ENCODE assay signal across 2 cellular contexts in the genomic region with DNA sequence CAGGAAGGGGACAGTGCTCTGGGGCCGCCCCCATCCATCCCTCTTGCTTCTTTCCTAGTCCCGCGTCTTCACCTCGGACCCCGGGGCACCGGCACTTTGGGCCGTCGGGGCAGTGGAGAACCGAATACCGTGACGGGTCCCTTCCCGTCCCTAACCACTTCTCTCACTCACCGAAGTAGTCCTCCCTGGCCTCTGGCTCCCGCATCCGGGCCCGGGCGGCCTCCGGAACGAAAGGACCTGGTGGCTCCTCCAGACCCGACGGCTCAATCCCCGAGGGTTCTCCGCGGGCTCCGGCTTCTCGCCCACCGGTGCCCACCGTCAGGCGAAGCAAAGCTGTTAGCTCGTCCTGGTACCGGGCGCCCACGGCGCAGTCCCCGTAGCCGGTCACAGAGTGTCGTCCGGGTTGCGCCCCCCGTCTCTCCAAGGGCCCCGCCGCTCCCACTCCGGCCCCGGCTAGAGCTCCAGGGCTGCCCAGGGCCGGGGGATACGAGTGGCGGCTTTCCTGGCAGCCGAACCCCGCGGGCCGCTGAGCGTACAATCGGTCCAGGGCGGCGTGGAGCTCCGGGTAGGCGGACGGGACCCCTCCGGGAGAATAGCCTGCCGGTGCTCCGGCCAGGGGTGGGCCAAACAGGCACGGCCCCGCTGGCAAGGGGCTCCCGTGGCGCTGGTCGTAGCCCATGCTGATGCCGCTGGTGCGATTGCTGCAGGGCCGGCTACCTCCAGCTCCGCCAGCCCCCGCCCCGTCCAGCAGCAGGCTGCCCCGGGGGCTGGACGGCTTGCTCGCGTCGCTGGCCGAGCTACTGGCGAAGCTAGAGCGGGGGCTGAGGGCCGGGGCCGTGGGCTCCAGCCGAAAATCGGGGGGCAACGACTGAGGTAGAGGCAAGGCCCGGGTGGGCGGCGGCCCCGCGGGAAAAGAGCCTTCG.
TF ChIP-seq lines count a peak whose summit lies in the region.

No MANE protein-coding gene starts in this region.

TF ChIP-seq in GM23338, 12 proteins besides CTCF, POLR2A, EP300 and RAD21 (continued from another document):
- TF ChIP-seq EZH2 (IDR thresholded peaks at IDR 0.05; ENCODE audit: low read depth, unreplicated experiment) (no peak), ZNF462 (CRISPR knock-in tag; IDR thresholded peaks at IDR 0.05) (no peak)
- TF ChIP-seq, protein P1, sequence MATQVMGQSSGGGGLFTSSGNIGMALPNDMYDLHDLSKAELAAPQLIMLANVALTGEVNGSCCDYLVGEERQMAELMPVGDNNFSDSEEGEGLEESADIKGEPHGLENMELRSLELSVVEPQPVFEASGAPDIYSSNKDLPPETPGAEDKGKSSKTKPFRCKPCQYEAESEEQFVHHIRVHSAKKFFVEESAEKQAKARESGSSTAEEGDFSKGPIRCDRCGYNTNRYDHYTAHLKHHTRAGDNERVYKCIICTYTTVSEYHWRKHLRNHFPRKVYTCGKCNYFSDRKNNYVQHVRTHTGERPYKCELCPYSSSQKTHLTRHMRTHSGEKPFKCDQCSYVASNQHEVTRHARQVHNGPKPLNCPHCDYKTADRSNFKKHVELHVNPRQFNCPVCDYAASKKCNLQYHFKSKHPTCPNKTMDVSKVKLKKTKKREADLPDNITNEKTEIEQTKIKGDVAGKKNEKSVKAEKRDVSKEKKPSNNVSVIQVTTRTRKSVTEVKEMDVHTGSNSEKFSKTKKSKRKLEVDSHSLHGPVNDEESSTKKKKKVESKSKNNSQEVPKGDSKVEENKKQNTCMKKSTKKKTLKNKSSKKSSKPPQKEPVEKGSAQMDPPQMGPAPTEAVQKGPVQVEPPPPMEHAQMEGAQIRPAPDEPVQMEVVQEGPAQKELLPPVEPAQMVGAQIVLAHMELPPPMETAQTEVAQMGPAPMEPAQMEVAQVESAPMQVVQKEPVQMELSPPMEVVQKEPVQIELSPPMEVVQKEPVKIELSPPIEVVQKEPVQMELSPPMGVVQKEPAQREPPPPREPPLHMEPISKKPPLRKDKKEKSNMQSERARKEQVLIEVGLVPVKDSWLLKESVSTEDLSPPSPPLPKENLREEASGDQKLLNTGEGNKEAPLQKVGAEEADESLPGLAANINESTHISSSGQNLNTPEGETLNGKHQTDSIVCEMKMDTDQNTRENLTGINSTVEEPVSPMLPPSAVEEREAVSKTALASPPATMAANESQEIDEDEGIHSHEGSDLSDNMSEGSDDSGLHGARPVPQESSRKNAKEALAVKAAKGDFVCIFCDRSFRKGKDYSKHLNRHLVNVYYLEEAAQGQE (IDR thresholded peaks at IDR 0.05; ENCODE audit: unreplicated experiment) = no peak

TF ChIP-seq in WTC11, 78 proteins besides CTCF, POLR2A, EP300 and RAD21 (continued from another document and continues in another):
- TF ChIP-seq, protein P2, sequence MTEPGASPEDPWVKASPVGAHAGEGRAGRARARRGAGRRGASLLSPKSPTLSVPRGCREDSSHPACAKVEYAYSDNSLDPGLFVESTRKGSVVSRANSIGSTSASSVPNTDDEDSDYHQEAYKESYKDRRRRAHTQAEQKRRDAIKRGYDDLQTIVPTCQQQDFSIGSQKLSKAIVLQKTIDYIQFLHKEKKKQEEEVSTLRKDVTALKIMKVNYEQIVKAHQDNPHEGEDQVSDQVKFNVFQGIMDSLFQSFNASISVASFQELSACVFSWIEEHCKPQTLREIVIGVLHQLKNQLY (CRISPR knock-in tag; IDR thresholded peaks at IDR 0.05) = no peak
- TF ChIP-seq SP1 (CRISPR knock-in tag; conservative IDR thresholded peaks at IDR 0.05) (no peak; the same call in 1 of the 2 replicates), ZNF138 (CRISPR knock-in tag; conservative IDR thresholded peaks at IDR 0.05) (no peak), FOXP1 (CRISPR knock-in tag; IDR thresholded peaks at IDR 0.05; ENCODE audit: borderline replicate concordance) (no peak), ZNF317 (CRISPR knock-in tag; IDR thresholded peaks at IDR 0.05; ENCODE audit: borderline replicate concordance, low read depth) (no peak), HMGXB4 (CRISPR knock-in tag; IDR thresholded peaks at IDR 0.05) (peak; percentile 60), JUN (CRISPR knock-in tag; IDR thresholded peaks at IDR 0.05) (0 out of 2 replicates have a peak, but pooled peaks have one; percentile 7), NFE2L1 (CRISPR knock-in tag; IDR thresholded peaks at IDR 0.05) (no peak), RORB (CRISPR knock-in tag; IDR thresholded peaks at IDR 0.05) (no peak), HMGA2 (CRISPR knock-in tag; IDR thresholded peaks at IDR 0.05) (no peak), ELF4 (CRISPR knock-in tag; IDR thresholded peaks at IDR 0.05; ENCODE audit: low read depth) (no peak), ERG (CRISPR knock-in tag; IDR thresholded peaks at IDR 0.05) (no peak), RELA (CRISPR knock-in tag; IDR thresholded peaks at IDR 0.05; ENCODE audit: borderline replicate concordance) (peak; percentile 64; the same call in 1 of the 2 replicates), JAZF1 (CRISPR knock-in tag; IDR thresholded peaks at IDR 0.05) (no peak), SMAD3 (CRISPR knock-in tag; IDR thresholded peaks at IDR 0.05; ENCODE audit: borderline replicate concordance) (no peak), GRHL2 (CRISPR knock-in tag; IDR thresholded peaks at IDR 0.05; ENCODE audit: insufficient replicate concordance, severe bottlenecking) (no peak), MXD4 (CRISPR knock-in tag; IDR thresholded peaks at IDR 0.05; ENCODE audit: borderline replicate concordance) (no peak), GABPB1 (CRISPR knock-in tag; IDR thresholded peaks at IDR 0.05) (peak; percentile 29), IRF1 (CRISPR knock-in tag; IDR thresholded peaks at IDR 0.05) (no peak), ZNF219 (CRISPR knock-in tag; IDR thresholded peaks at IDR 0.05; ENCODE audit: borderline replicate concordance) (no peak)
- TF ChIP-seq, protein P3, sequence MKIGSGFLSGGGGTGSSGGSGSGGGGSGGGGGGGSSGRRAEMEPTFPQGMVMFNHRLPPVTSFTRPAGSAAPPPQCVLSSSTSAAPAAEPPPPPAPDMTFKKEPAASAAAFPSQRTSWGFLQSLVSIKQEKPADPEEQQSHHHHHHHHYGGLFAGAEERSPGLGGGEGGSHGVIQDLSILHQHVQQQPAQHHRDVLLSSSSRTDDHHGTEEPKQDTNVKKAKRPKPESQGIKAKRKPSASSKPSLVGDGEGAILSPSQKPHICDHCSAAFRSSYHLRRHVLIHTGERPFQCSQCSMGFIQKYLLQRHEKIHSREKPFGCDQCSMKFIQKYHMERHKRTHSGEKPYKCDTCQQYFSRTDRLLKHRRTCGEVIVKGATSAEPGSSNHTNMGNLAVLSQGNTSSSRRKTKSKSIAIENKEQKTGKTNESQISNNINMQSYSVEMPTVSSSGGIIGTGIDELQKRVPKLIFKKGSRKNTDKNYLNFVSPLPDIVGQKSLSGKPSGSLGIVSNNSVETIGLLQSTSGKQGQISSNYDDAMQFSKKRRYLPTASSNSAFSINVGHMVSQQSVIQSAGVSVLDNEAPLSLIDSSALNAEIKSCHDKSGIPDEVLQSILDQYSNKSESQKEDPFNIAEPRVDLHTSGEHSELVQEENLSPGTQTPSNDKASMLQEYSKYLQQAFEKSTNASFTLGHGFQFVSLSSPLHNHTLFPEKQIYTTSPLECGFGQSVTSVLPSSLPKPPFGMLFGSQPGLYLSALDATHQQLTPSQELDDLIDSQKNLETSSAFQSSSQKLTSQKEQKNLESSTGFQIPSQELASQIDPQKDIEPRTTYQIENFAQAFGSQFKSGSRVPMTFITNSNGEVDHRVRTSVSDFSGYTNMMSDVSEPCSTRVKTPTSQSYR (CRISPR knock-in tag; IDR thresholded peaks at IDR 0.05) = 0 out of 2 replicates have a peak, but pooled peaks have one; percentile 52
- TF ChIP-seq, protein P4, sequence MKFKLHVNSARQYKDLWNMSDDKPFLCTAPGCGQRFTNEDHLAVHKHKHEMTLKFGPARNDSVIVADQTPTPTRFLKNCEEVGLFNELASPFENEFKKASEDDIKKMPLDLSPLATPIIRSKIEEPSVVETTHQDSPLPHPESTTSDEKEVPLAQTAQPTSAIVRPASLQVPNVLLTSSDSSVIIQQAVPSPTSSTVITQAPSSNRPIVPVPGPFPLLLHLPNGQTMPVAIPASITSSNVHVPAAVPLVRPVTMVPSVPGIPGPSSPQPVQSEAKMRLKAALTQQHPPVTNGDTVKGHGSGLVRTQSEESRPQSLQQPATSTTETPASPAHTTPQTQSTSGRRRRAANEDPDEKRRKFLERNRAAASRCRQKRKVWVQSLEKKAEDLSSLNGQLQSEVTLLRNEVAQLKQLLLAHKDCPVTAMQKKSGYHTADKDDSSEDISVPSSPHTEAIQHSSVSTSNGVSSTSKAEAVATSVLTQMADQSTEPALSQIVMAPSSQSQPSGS (CRISPR knock-in tag; IDR thresholded peaks at IDR 0.05; ENCODE audit: borderline replicate concordance, low read depth) = no peak
- TF ChIP-seq, protein P5, sequence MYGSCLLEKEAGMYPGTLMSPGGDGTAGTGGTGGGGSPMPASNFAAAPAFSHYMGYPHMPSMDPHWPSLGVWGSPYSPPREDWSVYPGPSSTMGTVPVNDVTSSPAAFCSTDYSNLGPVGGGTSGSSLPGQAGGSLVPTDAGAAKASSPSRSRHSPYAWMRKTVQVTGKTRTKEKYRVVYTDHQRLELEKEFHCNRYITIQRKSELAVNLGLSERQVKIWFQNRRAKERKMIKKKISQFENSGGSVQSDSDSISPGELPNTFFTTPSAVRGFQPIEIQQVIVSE (CRISPR knock-in tag; IDR thresholded peaks at IDR 0.05; ENCODE audit: borderline replicate concordance) = no peak
- TF ChIP-seq, protein P6, sequence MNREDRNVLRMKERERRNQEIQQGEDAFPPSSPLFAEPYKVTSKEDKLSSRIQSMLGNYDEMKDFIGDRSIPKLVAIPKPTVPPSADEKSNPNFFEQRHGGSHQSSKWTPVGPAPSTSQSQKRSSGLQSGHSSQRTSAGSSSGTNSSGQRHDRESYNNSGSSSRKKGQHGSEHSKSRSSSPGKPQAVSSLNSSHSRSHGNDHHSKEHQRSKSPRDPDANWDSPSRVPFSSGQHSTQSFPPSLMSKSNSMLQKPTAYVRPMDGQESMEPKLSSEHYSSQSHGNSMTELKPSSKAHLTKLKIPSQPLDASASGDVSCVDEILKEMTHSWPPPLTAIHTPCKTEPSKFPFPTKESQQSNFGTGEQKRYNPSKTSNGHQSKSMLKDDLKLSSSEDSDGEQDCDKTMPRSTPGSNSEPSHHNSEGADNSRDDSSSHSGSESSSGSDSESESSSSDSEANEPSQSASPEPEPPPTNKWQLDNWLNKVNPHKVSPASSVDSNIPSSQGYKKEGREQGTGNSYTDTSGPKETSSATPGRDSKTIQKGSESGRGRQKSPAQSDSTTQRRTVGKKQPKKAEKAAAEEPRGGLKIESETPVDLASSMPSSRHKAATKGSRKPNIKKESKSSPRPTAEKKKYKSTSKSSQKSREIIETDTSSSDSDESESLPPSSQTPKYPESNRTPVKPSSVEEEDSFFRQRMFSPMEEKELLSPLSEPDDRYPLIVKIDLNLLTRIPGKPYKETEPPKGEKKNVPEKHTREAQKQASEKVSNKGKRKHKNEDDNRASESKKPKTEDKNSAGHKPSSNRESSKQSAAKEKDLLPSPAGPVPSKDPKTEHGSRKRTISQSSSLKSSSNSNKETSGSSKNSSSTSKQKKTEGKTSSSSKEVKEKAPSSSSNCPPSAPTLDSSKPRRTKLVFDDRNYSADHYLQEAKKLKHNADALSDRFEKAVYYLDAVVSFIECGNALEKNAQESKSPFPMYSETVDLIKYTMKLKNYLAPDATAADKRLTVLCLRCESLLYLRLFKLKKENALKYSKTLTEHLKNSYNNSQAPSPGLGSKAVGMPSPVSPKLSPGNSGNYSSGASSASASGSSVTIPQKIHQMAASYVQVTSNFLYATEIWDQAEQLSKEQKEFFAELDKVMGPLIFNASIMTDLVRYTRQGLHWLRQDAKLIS (CRISPR knock-in tag; IDR thresholded peaks at IDR 0.05; ENCODE audit: borderline replicate concordance) = no peak
- TF ChIP-seq, protein P7, sequence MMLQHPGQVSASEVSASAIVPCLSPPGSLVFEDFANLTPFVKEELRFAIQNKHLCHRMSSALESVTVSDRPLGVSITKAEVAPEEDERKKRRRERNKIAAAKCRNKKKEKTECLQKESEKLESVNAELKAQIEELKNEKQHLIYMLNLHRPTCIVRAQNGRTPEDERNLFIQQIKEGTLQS (CRISPR knock-in tag; conservative IDR thresholded peaks at IDR 0.05) = no peak
